In genomic region chr13:25267715-25268114, GRCh38 we compare ENCODE assay signal across 11 cellular contexts. TPM values are rescaled to one million over a fixed set of nuclear protein-coding genes. Genes with fewer than 3 reads are reported as not detected.
DNase-seq lines count a peak whose midpoint lies in the region; ATAC-seq and TF ChIP-seq lines count a peak whose summit lies in the region.
"Had no signal": no experiment of that assay in that cellular context is flagged by ENCODE, and none has a peak within 500 bp of the region (broad histone marks: within the 10 kb centered on the region; RNA-seq: fewer than 3 reads in every experiment).

No MANE protein-coding gene starts in this region.

- H3K27ac Mint-ChIP-seq in WTC11, result no peak overlapping the region

- CTCF ChIA-PET in AG04449 (lab: Yijun Ruan, JAX), result interaction anchor here (1.1 kb wide), 1 partner anchor 105 kb away, joined by 3 read pairs; no protein-coding TSS in a partner anchor
- CTCF ChIA-PET in WTC11 (lab: Charles Lee), result no interaction called here

- H2AFZ ChIP-seq in fibroblast of lung (ENCODE audit: low read length), result no peak overlapping the region

- H3K36me3 ChIP-seq in fibroblast of lung (ENCODE audit: control insufficient read depth, insufficient read depth, low read length), result peaks cover 7% of the 10 kb centered on the region

- H4K20me1 ChIP-seq in fibroblast of lung (ENCODE audit: control insufficient read depth, extremely low read depth, insufficient read depth, low read length), result no peaks in the 10 kb centered on the region

- no peak overlapping the region for H3K27ac ChIP-seq in fibroblast of lung (ENCODE audit: insufficient read depth, low read length)
- H3K27ac ChIP-seq: thyroid gland had no signal

- TF ChIP-seq CTCF in AG04449 (IDR thresholded peaks at IDR 0.05; ENCODE audit: insufficient read depth, low read length, missing control alignments), result peak; percentile 13
- TF ChIP-seq CTCF in fibroblast of lung (conservative IDR thresholded peaks at IDR 0.05 in 1 of 2, IDR thresholded peaks at IDR 0.05 in 1 of 2; ENCODE audit: low read depth in 1 of 2, low read length in 2 of 2), result peak; percentile 28
- no peak for TF ChIP-seq CTCF in WTC11 (IDR thresholded peaks at IDR 0.05)

- H3K79me2 ChIP-seq in fibroblast of lung (ENCODE audit: control insufficient read depth, insufficient read depth, low read length), result peaks cover 8% of the 10 kb centered on the region

- H3K9me3 ChIP-seq in fibroblast of lung (ENCODE audit: control insufficient read depth, insufficient read depth, low read depth, low read length), result no peaks in the 10 kb centered on the region
- H3K9me3 ChIP-seq: thyroid gland had no signal

- no peaks in the 10 kb centered on the region for H3K9me3 Mint-ChIP-seq in WTC11
- H3K9me3 Mint-ChIP-seq: immature natural killer cell had no signal

- H3K27me3 ChIP-seq in fibroblast of lung (ENCODE audit: control insufficient read depth, insufficient read depth, low read length), result no peaks in the 10 kb centered on the region
- H3K27me3 ChIP-seq: thyroid gland had no signal

- POLR2A ChIA-PET in AG04449 (lab: Yijun Ruan, JAX), result no interaction called here
- POLR2A ChIA-PET in WTC11 (lab: Charles Lee), result no interaction called here

- no peak overlapping the region for H3K4me3 ChIP-seq in AG04449 (ENCODE audit: low read depth, low read length)
- H3K4me3 ChIP-seq in fibroblast of lung (replicated peaks in 1 of 4; ENCODE audit: control extremely low read depth in 1 of 4, insufficient read depth in 1 of 4, low read depth in 3 of 4, low read length in 4 of 4), result no peak overlapping the region
- H3K4me3 ChIP-seq: thyroid gland had no signal

- DNase-seq in AG04449 (ENCODE audit: low read depth, low spot score) (no peak), GM03348 (ENCODE audit: low spot score) (peak; percentile 13), RKO (ENCODE audit: low spot score) (peak; percentile 34), fibroblast of lung (ENCODE audit: low read depth in 2 of 2) (peak; percentile 4 to 23), NCI-H2081 (lab: John Stamatoyannopoulos, UW) (no peak), NCI-H1417 treated with DMSO at 0.1 percent for 48 hours (lab: John Stamatoyannopoulos, UW) (no peak), WTC11 (ENCODE audit: low spot score) (no peak), NCI-H748 treated with DMSO at 0.1 percent for 48 hours (lab: John Stamatoyannopoulos, UW) (no peak)
- DNase-seq: stimulated activated CD4-positive, alpha-beta T cell treated with anti-CD3 and anti-CD28 coated beads, Interleukin-15, amount 100 ng/mL, for 24 hours; thyroid gland had no signal

- no peak overlapping the region for H3K4me2 ChIP-seq in fibroblast of lung (ENCODE audit: extremely low read depth, insufficient read depth, low read length)

- peaks cover 5% of the 10 kb centered on the region; the same call in 1 of the 2 replicates for H3K4me1 Mint-ChIP-seq in WTC11

- no peaks in the 10 kb centered on the region for H3K4me1 ChIP-seq in fibroblast of lung (ENCODE audit: control insufficient read depth, extremely low read depth, insufficient read depth, low read length)
- H3K4me1 ChIP-seq: thyroid gland had no signal

- no peak overlapping the region for H3K4me3 Mint-ChIP-seq in WTC11
- H3K4me3 Mint-ChIP-seq: immature natural killer cell had no signal

- ATAC-seq in WTC11, result no peak

- no peaks in the 10 kb centered on the region for H3K27me3 Mint-ChIP-seq in WTC11 (ENCODE audit: low read depth)

- peaks cover 8% of the 10 kb centered on the region for H3K36me3 Mint-ChIP-seq in WTC11

- no peak overlapping the region for H3K9ac ChIP-seq in fibroblast of lung (ENCODE audit: insufficient read depth, low read length)

TF ChIP-seq in WTC11, 78 proteins besides CTCF, POLR2A, EP300 and RAD21:
- TF ChIP-seq RORB (CRISPR knock-in tag; IDR thresholded peaks at IDR 0.05) (no peak), E2F1 (CRISPR knock-in tag; IDR thresholded peaks at IDR 0.05) (no peak), JAZF1 (CRISPR knock-in tag; IDR thresholded peaks at IDR 0.05) (no peak), MXD4 (CRISPR knock-in tag; IDR thresholded peaks at IDR 0.05; ENCODE audit: borderline replicate concordance) (no peak), NR1H2 (CRISPR knock-in tag; IDR thresholded peaks at IDR 0.05) (no peak), MAX (CRISPR knock-in tag; IDR thresholded peaks at IDR 0.05) (no peak)
- TF ChIP-seq, protein P1, sequence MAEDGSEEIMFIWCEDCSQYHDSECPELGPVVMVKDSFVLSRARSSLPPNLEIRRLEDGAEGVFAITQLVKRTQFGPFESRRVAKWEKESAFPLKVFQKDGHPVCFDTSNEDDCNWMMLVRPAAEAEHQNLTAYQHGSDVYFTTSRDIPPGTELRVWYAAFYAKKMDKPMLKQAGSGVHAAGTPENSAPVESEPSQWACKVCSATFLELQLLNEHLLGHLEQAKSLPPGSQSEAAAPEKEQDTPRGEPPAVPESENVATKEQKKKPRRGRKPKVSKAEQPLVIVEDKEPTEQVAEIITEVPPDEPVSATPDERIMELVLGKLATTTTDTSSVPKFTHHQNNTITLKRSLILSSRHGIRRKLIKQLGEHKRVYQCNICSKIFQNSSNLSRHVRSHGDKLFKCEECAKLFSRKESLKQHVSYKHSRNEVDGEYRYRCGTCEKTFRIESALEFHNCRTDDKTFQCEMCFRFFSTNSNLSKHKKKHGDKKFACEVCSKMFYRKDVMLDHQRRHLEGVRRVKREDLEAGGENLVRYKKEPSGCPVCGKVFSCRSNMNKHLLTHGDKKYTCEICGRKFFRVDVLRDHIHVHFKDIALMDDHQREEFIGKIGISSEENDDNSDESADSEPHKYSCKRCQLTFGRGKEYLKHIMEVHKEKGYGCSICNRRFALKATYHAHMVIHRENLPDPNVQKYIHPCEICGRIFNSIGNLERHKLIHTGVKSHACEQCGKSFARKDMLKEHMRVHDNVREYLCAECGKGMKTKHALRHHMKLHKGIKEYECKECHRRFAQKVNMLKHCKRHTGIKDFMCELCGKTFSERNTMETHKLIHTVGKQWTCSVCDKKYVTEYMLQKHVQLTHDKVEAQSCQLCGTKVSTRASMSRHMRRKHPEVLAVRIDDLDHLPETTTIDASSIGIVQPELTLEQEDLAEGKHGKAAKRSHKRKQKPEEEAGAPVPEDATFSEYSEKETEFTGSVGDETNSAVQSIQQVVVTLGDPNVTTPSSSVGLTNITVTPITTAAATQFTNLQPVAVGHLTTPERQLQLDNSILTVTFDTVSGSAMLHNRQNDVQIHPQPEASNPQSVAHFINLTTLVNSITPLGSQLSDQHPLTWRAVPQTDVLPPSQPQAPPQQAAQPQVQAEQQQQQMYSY (CRISPR knock-in tag; IDR thresholded peaks at IDR 0.05), result no peak
- TF ChIP-seq, protein P2, sequence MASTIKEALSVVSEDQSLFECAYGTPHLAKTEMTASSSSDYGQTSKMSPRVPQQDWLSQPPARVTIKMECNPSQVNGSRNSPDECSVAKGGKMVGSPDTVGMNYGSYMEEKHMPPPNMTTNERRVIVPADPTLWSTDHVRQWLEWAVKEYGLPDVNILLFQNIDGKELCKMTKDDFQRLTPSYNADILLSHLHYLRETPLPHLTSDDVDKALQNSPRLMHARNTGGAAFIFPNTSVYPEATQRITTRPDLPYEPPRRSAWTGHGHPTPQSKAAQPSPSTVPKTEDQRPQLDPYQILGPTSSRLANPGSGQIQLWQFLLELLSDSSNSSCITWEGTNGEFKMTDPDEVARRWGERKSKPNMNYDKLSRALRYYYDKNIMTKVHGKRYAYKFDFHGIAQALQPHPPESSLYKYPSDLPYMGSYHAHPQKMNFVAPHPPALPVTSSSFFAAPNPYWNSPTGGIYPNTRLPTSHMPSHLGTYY (CRISPR knock-in tag; IDR thresholded peaks at IDR 0.05), result no peak
- TF ChIP-seq, protein P3, sequence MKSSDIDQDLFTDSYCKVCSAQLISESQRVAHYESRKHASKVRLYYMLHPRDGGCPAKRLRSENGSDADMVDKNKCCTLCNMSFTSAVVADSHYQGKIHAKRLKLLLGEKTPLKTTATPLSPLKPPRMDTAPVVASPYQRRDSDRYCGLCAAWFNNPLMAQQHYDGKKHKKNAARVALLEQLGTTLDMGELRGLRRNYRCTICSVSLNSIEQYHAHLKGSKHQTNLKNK (CRISPR knock-in tag; IDR thresholded peaks at IDR 0.05), result no peak

RNA-seq across cellular contexts. Expression of gene MTMR6, which starts 19.6 kb away (rescaled TPM):
- total RNA-seq in fibroblast of lung (18.0 and 22.5 TPM in 2 replicates), WTC11 (2021) (7.0 to 8.6 TPM (median 7.6 TPM) in 3 replicates)
- 20.7 and 23.0 TPM in 2 replicates for polyA plus RNA-seq in fibroblast of lung
- polyA plus RNA-seq in fibroblast of lung (2012), result 12.8 and 15.2 TPM in 2 replicates
- polyA minus RNA-seq in fibroblast of lung (ENCODE audit: low replicate concordance), result 3.1 and 3.8 TPM in 2 replicates

RNA-seq across cellular contexts. Expression of gene NUP58, which starts 33.7 kb away (rescaled TPM):
- total RNA-seq in fibroblast of lung, result 46.5 and 57.6 TPM in 2 replicates
- polyA plus RNA-seq in fibroblast of lung, result 39.3 and 39.4 TPM in 2 replicates
- polyA plus RNA-seq in fibroblast of lung (2012), result 17.2 and 19.3 TPM in 2 replicates
- 10.6 and 36.4 TPM in 2 replicates for polyA minus RNA-seq in fibroblast of lung (ENCODE audit: low replicate concordance)
- total RNA-seq in WTC11 (2021), result 59.0 to 63.4 TPM (median 60.3 TPM) in 3 replicates

Comparison
In these comparisons a context has a peak if more than half of its experiments do, and no peak if none do; other contexts are left out.
1. DNase-seq: peak in GM03348 (single experiment), RKO (single experiment) and fibroblast of lung (2 of 2); none in AG04449 (single experiment), NCI-H2081 (0 of 2), NCI-H1417 treated with DMSO at 0.1 percent for 48 hours (single experiment), WTC11 (single experiment) and NCI-H748 treated with DMSO at 0.1 percent for 48 hours (single experiment).